ENCODE assay signal across 1 cellular context in genomic region chrX:129719268-129719667, GRCh38.
TF ChIP-seq lines count a peak whose summit lies in the region.

No MANE protein-coding gene starts in this region.

TF ChIP-seq in endothelial cell of umbilical vein, 7 proteins besides CTCF, POLR2A, EP300 and RAD21:
- TF ChIP-seq FOS (IDR thresholded peaks at IDR 0.05; ENCODE audit: borderline replicate concordance, insufficient read depth, low read length) (no peak), MYC (IDR thresholded peaks at IDR 0.05; ENCODE audit: low read depth, low read length) (no peak), JUN (IDR thresholded peaks at IDR 0.05; ENCODE audit: borderline replicate concordance, insufficient read depth, insufficient read length, low read depth) (no peak), GATA2 (IDR thresholded peaks at IDR 0.05; ENCODE audit: insufficient read depth, insufficient read length, low read depth, low read length) (no peak), MAX (IDR thresholded peaks at IDR 0.05; ENCODE audit: insufficient read depth, insufficient read length) (no peak)
